ENCODE assay signal across 7 cellular contexts in genomic region chr11:106858200-106858599, GRCh38.
"Had no signal": no experiment of that assay in that cellular context is flagged by ENCODE, and none has a peak within 500 bp of the region (broad histone marks: within the 10 kb centered on the region; RNA-seq: fewer than 3 reads in every experiment).

No MANE protein-coding gene starts in this region.

- H3K27me3 Mint-ChIP-seq: IgD-negative memory B cell had no signal

- H3K4me1 Mint-ChIP-seq: IgD-negative memory B cell had no signal

- H3K27ac ChIP-seq: HL-60, KMS-11 had no signal

- DNase-seq: IMR-90, KBM-7, KG1 had no signal

- H3K4me3 Mint-ChIP-seq: IgD-negative memory B cell had no signal

- H3K4me3 ChIP-seq: K562 had no signal

- H3K36me3 Mint-ChIP-seq: IgD-negative memory B cell had no signal

- H3K27ac Mint-ChIP-seq: IgD-negative memory B cell had no signal
